ENCODE assay signal across 1 cellular context in genomic region chr16:2968738-2969544, GRCh38.
A peak's percentile ranks its signal among the peaks of the same experiment; 100 is the strongest.
TF ChIP-seq lines count a peak whose summit lies in the region.

TSS of gene PAQR4 (plus strand) at chr16:2969348. CDS start at chr16:2969675, 327 bp downstream.

TF ChIP-seq in HepG2, 621 proteins besides CTCF, POLR2A, EP300 and RAD21 (continued from another document and continues in another):
- TF ChIP-seq ZNF512 (CRISPR knock-in tag; IDR thresholded peaks at IDR 0.05) = 0 out of 2 replicates have a peak, but pooled peaks have one; percentile 39
- TF ChIP-seq ZNF75D (CRISPR knock-in tag; IDR thresholded peaks at IDR 0.05; ENCODE audit: borderline replicate concordance) = peak; percentile 87; the same call in 1 of the 2 replicates
- TF ChIP-seq ARHGAP35 (CRISPR knock-in tag; IDR thresholded peaks at IDR 0.05; ENCODE audit: borderline replicate concordance) = 0 out of 2 replicates have a peak, but pooled peaks have one; percentile 82
- TF ChIP-seq JUN (CRISPR knock-in tag; IDR thresholded peaks at IDR 0.05) = 0 out of 2 replicates have a peak, but pooled peaks have one; percentile 33
- no peak for TF ChIP-seq ZNF572 (CRISPR knock-in tag; IDR thresholded peaks at IDR 0.05)
- peak; percentile 97 for TF ChIP-seq SNAPC4 (CRISPR knock-in tag; IDR thresholded peaks at IDR 0.05)
- no peak for TF ChIP-seq ZNF513 (CRISPR knock-in tag; conservative IDR thresholded peaks at IDR 0.05)
- TF ChIP-seq ZNF788 (CRISPR knock-in tag; IDR thresholded peaks at IDR 0.05; ENCODE audit: borderline replicate concordance) = peak; percentile 96
- peak; percentile 91; the same call in 1 of the 2 replicates for TF ChIP-seq CENPBD1 (CRISPR knock-in tag; IDR thresholded peaks at IDR 0.05; ENCODE audit: borderline replicate concordance, low read depth)
- TF ChIP-seq RFX5 (IDR thresholded peaks at IDR 0.05; ENCODE audit: low read depth, low read length) = peak; percentile 52
- TF ChIP-seq TOE1 (CRISPR knock-in tag; IDR thresholded peaks at IDR 0.05) = peak; percentile 95
- TF ChIP-seq ZGPAT (CRISPR knock-in tag; IDR thresholded peaks at IDR 0.05) = peak; percentile 89
- no peak for TF ChIP-seq FUBP1 (CRISPR knock-in tag; IDR thresholded peaks at IDR 0.05; ENCODE audit: borderline replicate concordance)
- peak; percentile 94 for TF ChIP-seq ZNF160 (CRISPR knock-in tag; IDR thresholded peaks at IDR 0.05)
- peak; percentile 46; the same call in 1 of the 2 replicates for TF ChIP-seq ZMYM3 (CRISPR knock-in tag; IDR thresholded peaks at IDR 0.05)
- no peak for TF ChIP-seq ZEB1 (IDR thresholded peaks at IDR 0.05; ENCODE audit: insufficient replicate concordance, low read depth)
- peak; percentile 74; the same call in 1 of the 2 replicates for TF ChIP-seq ZNF703 (CRISPR knock-in tag; IDR thresholded peaks at IDR 0.05; ENCODE audit: borderline replicate concordance)
- TF ChIP-seq ZMYM4 (CRISPR knock-in tag; IDR thresholded peaks at IDR 0.05) = peak; percentile 83
- peak; percentile 75 for TF ChIP-seq HOXA3 (CRISPR knock-in tag; IDR thresholded peaks at IDR 0.05)
- TF ChIP-seq PLSCR1 (CRISPR knock-in tag; IDR thresholded peaks at IDR 0.05; ENCODE audit: borderline replicate concordance) = no peak; the same call in 1 of the 2 replicates
- peak; percentile 98 for TF ChIP-seq EED (CRISPR knock-in tag; IDR thresholded peaks at IDR 0.05)
- TF ChIP-seq ZNF841 (CRISPR knock-in tag; IDR thresholded peaks at IDR 0.05; ENCODE audit: borderline replicate concordance) = no peak; the same call in 1 of the 2 replicates
- TF ChIP-seq BORCS8-MEF2B (CRISPR knock-in tag; IDR thresholded peaks at IDR 0.05) = peak; percentile 97
- TF ChIP-seq ZFP91 (CRISPR knock-in tag; IDR thresholded peaks at IDR 0.05; ENCODE audit: borderline replicate concordance) = peak; percentile 85
- peak; percentile 95 for TF ChIP-seq TBX2 (CRISPR knock-in tag; IDR thresholded peaks at IDR 0.05; ENCODE audit: borderline replicate concordance)
- TF ChIP-seq ZNF224 (CRISPR knock-in tag; IDR thresholded peaks at IDR 0.05) = peak; percentile 89; the same call in 1 of the 2 replicates
- peak; percentile 79; the same call in 1 of the 2 replicates for TF ChIP-seq KMT2A (CRISPR knock-in tag; IDR thresholded peaks at IDR 0.05)
- TF ChIP-seq KDM5A (IDR thresholded peaks at IDR 0.05; ENCODE audit: borderline replicate concordance, low read length) = peak; percentile 28; the same call in 1 of the 2 replicates
- peak; percentile 91; the same call in 1 of the 2 replicates for TF ChIP-seq ZKSCAN8 (CRISPR knock-in tag; IDR thresholded peaks at IDR 0.05; ENCODE audit: borderline replicate concordance)
- TF ChIP-seq HDAC2 (CRISPR knock-in tag; IDR thresholded peaks at IDR 0.05) = peak; percentile 96
- peak; percentile 70 for TF ChIP-seq TEAD3 (CRISPR knock-in tag; optimal IDR thresholded peaks at IDR 0.05; ENCODE audit: borderline replicate concordance)
- no peak for TF ChIP-seq ZKSCAN1 (IDR thresholded peaks at IDR 0.05; ENCODE audit: low read length)
- peak; percentile 73 for TF ChIP-seq PHF20 (CRISPR knock-in tag; IDR thresholded peaks at IDR 0.05)
- TF ChIP-seq ZFP36 (IDR thresholded peaks at IDR 0.05; ENCODE audit: borderline replicate concordance, low read depth, low read length, partially characterized antibody) = no peak
- TF ChIP-seq SNAI1 (CRISPR knock-in tag; IDR thresholded peaks at IDR 0.05; ENCODE audit: borderline replicate concordance) = peak; percentile 86; the same call in 1 of the 2 replicates
- TF ChIP-seq PPARG (CRISPR knock-in tag; conservative IDR thresholded peaks at IDR 0.05) = peak; percentile 77
- TF ChIP-seq HIVEP1 (CRISPR knock-in tag; IDR thresholded peaks at IDR 0.05) = peak; percentile 91
- peak; percentile 88; the same call in 1 of the 2 replicates for TF ChIP-seq MAF1 (CRISPR knock-in tag; IDR thresholded peaks at IDR 0.05; ENCODE audit: borderline replicate concordance)
- peak; percentile 98 for TF ChIP-seq ZFX (CRISPR knock-in tag; IDR thresholded peaks at IDR 0.05; ENCODE audit: low read depth)
